28 cellular contexts compared by ENCODE assay signal in the genomic region with DNA sequence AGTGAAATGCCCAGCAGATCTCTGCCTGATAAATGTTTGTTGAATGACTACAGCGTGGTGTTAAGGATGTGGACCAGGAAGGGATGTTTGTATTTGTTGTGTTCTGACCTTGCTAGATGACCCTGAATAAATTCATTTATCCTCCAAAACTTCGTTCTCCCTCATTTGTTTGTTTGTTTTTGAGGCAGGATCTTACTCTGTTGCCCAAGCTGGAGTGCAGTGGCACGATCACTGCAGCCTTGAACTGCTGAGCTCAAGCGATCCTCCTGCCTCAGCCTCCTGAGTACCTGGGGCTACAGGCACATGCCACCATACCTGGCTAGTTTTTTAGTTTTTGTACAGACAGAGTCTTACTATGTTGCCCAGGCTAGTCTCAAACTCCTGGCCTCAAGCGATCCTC.
"Had no signal": no experiment of that assay in that cellular context is flagged by ENCODE, and none has a peak within 500 bp of the region (broad histone marks: within the 10 kb centered on the region; RNA-seq: fewer than 3 reads in every experiment).

No MANE protein-coding gene starts in this region.

- H3K36me3 Mint-ChIP-seq: activated naive CD4-positive, alpha-beta T cell treated with anti-CD3 and anti-CD28 coated beads, Interleukin-2, amount 50 U/mL, for 24 hours; activated naive CD8-positive, alpha-beta T cell treated with anti-CD3 and anti-CD28 coated beads, Interleukin-2, amount 10 ng/mL, durations not matched to agents 7 days and 5 days had no signal

- H3K27ac ChIP-seq: ascending aorta, SJSA1 had no signal

- H3K27me3 ChIP-seq: ascending aorta, SJSA1 had no signal

- DNase-seq: activated CD4-positive, alpha-beta T cell treated with anti-CD3 and anti-CD28 coated beads for 36 hours; activated CD4-positive, alpha-beta T cell treated with anti-CD3 and anti-CD28 coated beads, Interleukin-2, amount 10 ng/mL, durations not matched to agents 7 days and 5 days; activated CD4-positive, alpha-beta T cell treated with anti-CD3 and anti-CD28 coated beads, Interleukin-2, amount 50 U/mL, for 48 hours; activated CD8-positive, alpha-beta T cell treated with anti-CD3 and anti-CD28 coated beads, Interleukin-2, amount 10 ng/mL, durations not matched to agents 7 days and 5 days; activated gamma-delta T cell; activated naive CD4-positive, alpha-beta T cell treated with Interleukin-2 at 50 U/mL for 16 hours; activated naive CD8-positive, alpha-beta T cell treated with anti-CD3 and anti-CD28 coated beads, Interleukin-2, amount 10 ng/mL, durations not matched to agents 7 days and 5 days; activated T-cell treated with anti-CD3 and anti-CD28 coated beads, Interleukin-2, amount 50 U/mL, for 24 hours; amygdala; Kasumi-1; MM.1S; MV-4-11; NCI-H1092 treated with DMSO at 0.1 percent for 48 hours; NCI-H146; NCI-H2081; NCI-H226; NCI-H446 treated with DMSO at 0.1 percent for 48 hours; NCI-H524; SHP77 treated with DMSO at 0.1 percent for 48 hours; SK-N-SH had no signal

- H3K4me1 Mint-ChIP-seq: activated CD4-positive, alpha-beta T cell treated with anti-CD3 and anti-CD28 coated beads, Interleukin-2, amount 10 ng/mL, durations not matched to agents 7 days and 5 days; activated naive CD4-positive, alpha-beta T cell treated with anti-CD3 and anti-CD28 coated beads, Interleukin-2, amount 50 U/mL, for 24 hours had no signal

- H3K4me3 Mint-ChIP-seq: activated CD4-positive, alpha-beta T cell treated with anti-CD3 and anti-CD28 coated beads for 36 hours; activated CD4-positive, alpha-beta T cell treated with anti-CD3 and anti-CD28 coated beads, Interleukin-2, amount 10 ng/mL, durations not matched to agents 7 days and 5 days; activated CD8-positive, alpha-beta T cell treated with anti-CD3 and anti-CD28 coated beads, Interleukin-2, amount 10 ng/mL, durations not matched to agents 7 days and 5 days; activated naive CD4-positive, alpha-beta T cell treated with anti-CD3 and anti-CD28 coated beads, Interleukin-2, amount 50 U/mL, for 24 hours; activated naive CD8-positive, alpha-beta T cell treated with anti-CD3 and anti-CD28 coated beads, Interleukin-2, amount 10 ng/mL, durations not matched to agents 7 days and 5 days; activated T-cell treated with anti-CD3 and anti-CD28 coated beads, Interleukin-2, amount 50 U/mL, for 24 hours; T-helper 1 cell treated with Interleukin-12 subunit alpha and Interleukin-12 subunit beta and Interleukin-4 antibody, amounts not matched to agents 30 μg/mL and 1 μg/mL, for 36 hours; T-helper 2 cell treated with Interferon-gamma antibody and Interleukin-4, amounts not matched to agents 5 μg/mL and 100 μg/mL, for 36 hours had no signal

- ATAC-seq: activated CD4-positive, alpha-beta T cell treated with anti-CD3 and anti-CD28 coated beads for 36 hours; activated CD4-positive, CD25-positive, alpha-beta regulatory T cell treated with anti-CD3 and anti-CD28 coated beads, Interleukin-2, amount 50 U/mL, for 24 hours; activated CD8-positive, alpha-beta T cell treated with anti-CD3 and anti-CD28 coated beads, Interleukin-2, amount 10 ng/mL, durations not matched to agents 7 days and 5 days; Panc1 had no signal

- H3K4me2 ChIP-seq: SK-N-SH had no signal

- H3K4me3 ChIP-seq: ascending aorta, SJSA1 had no signal

- H3K36me3 ChIP-seq: ascending aorta, SJSA1 had no signal

- H3K27ac Mint-ChIP-seq: activated CD4-positive, alpha-beta T cell treated with anti-CD3 and anti-CD28 coated beads for 36 hours; activated CD4-positive, alpha-beta T cell treated with anti-CD3 and anti-CD28 coated beads, Interleukin-2, amount 10 ng/mL, durations not matched to agents 7 days and 5 days; activated CD8-positive, alpha-beta T cell treated with anti-CD3 and anti-CD28 coated beads, Interleukin-2, amount 10 ng/mL, durations not matched to agents 7 days and 5 days; activated naive CD4-positive, alpha-beta T cell treated with anti-CD3 and anti-CD28 coated beads, Interleukin-2, amount 50 U/mL, for 24 hours; activated naive CD8-positive, alpha-beta T cell treated with anti-CD3 and anti-CD28 coated beads, Interleukin-2, amount 10 ng/mL, durations not matched to agents 7 days and 5 days; activated T-cell treated with anti-CD3 and anti-CD28 coated beads, Interleukin-2, amount 50 U/mL, for 24 hours; activated T-helper 2 cell treated with anti-CD3 and anti-CD28 coated beads, Interferon-gamma antibody, Interleukin-2, Interleukin-4, amounts not matched to agents 10 μg/mL and 5 μg/mL and 100 μg/mL, durations not matched to agents 14 hours and 24 hours and 36 hours; T-helper 1 cell treated with Interleukin-12 subunit alpha and Interleukin-12 subunit beta and Interleukin-4 antibody, amounts not matched to agents 30 μg/mL and 1 μg/mL, for 36 hours; T-helper 2 cell treated with Interferon-gamma antibody and Interleukin-4, amounts not matched to agents 5 μg/mL and 100 μg/mL, for 36 hours had no signal

- H3K9me3 Mint-ChIP-seq: activated CD4-positive, alpha-beta T cell treated with anti-CD3 and anti-CD28 coated beads, Interleukin-2, amount 10 ng/mL, durations not matched to agents 7 days and 5 days; activated naive CD4-positive, alpha-beta T cell treated with anti-CD3 and anti-CD28 coated beads, Interleukin-2, amount 50 U/mL, for 24 hours; activated naive CD8-positive, alpha-beta T cell treated with anti-CD3 and anti-CD28 coated beads, Interleukin-2, amount 10 ng/mL, durations not matched to agents 7 days and 5 days; activated T-cell treated with anti-CD3 and anti-CD28 coated beads, Interleukin-2, amount 50 U/mL, for 24 hours; activated T-helper 2 cell treated with anti-CD3 and anti-CD28 coated beads, Interferon-gamma antibody, Interleukin-2, Interleukin-4, amounts not matched to agents 10 μg/mL and 5 μg/mL and 100 μg/mL, durations not matched to agents 14 hours and 24 hours and 36 hours; T-helper 1 cell treated with Interleukin-12 subunit alpha and Interleukin-12 subunit beta and Interleukin-4 antibody, amounts not matched to agents 30 μg/mL and 1 μg/mL, for 36 hours; T-helper 2 cell treated with Interferon-gamma antibody and Interleukin-4, amounts not matched to agents 5 μg/mL and 100 μg/mL, for 36 hours had no signal

- H3K4me1 ChIP-seq: ascending aorta had no signal

- H3K9me3 ChIP-seq: ascending aorta, SJSA1, SK-N-SH had no signal
